ENCODE assay signal across 10 cellular contexts in genomic region chr13:46170687-46171086, GRCh38. TPM values are rescaled to one million over a fixed set of nuclear protein-coding genes. Genes with fewer than 3 reads are reported as not detected.
A peak's percentile ranks its signal among the peaks of the same experiment; 100 is the strongest.
DNase-seq lines count a peak whose midpoint lies in the region; ATAC-seq and TF ChIP-seq lines count a peak whose summit lies in the region.
"Had no signal": no experiment of that assay in that cellular context is flagged by ENCODE, and none has a peak within 500 bp of the region (broad histone marks: within the 10 kb centered on the region; RNA-seq: fewer than 3 reads in every experiment).

No MANE protein-coding gene starts in this region.

- intact Hi-C loops in left ventricle myocardium superior (cut with micrococcal nuclease), result no loop called here

- TF ChIP-seq EP300 in upper lobe of left lung (IDR thresholded peaks at IDR 0.05), result no peak

- H3K27me3 ChIP-seq in upper lobe of left lung, result no peaks in the 10 kb centered on the region

- no peak overlapping the region for H3K4me3 ChIP-seq in upper lobe of left lung

- TF ChIP-seq CTCF in upper lobe of left lung (IDR thresholded peaks at IDR 0.05), result no peak

- H3K27me3 Mint-ChIP-seq in T-helper 1 cell treated with Interleukin-12 subunit alpha and Interleukin-12 subunit beta and Interleukin-4 antibody, amounts not matched to agents 30 μg/mL and 1 μg/mL, for 36 hours (ENCODE audit: low read depth), result no peaks in the 10 kb centered on the region

- WGBS in upper lobe of left lung, 2 donors, result 25 to 33% methylated on average over 3 of the region's 3 CpGs

- peaks cover 7 to 43% (median 34%) of the 10 kb centered on the region in 4 donors for H3K4me1 ChIP-seq in upper lobe of left lung

- no peaks in the 10 kb centered on the region for H3K9me3 ChIP-seq in upper lobe of left lung

- peak in 5 of 6 experiments; percentile 7 to 50 (median 28) for DNase-seq in stimulated activated naive CD4-positive, alpha-beta T cell (lab: John Stamatoyannopoulos, UW)
- DNase-seq in stimulated activated naive CD4-positive, alpha-beta T cell treated with Interleukin-2 at 50 U/mL for 16 hours (lab: John Stamatoyannopoulos, UW), result no peak
- DNase-seq in left ventricle myocardium superior, result no peak
- no peak for DNase-seq in upper lobe of left lung
- no peak for DNase-seq in NCI-H345 treated with DMSO at 0.1 percent for 48 hours (lab: John Stamatoyannopoulos, UW; ENCODE audit: unreplicated experiment)
- DNase-seq: NCI-H82 had no signal

- H3K4me1 Mint-ChIP-seq in T-helper 1 cell treated with Interleukin-12 subunit alpha and Interleukin-12 subunit beta and Interleukin-4 antibody, amounts not matched to agents 30 μg/mL and 1 μg/mL, for 36 hours (ENCODE audit: low read depth), result peaks cover 93% of the 10 kb centered on the region

- no peak for TF ChIP-seq POLR2A in upper lobe of left lung (IDR thresholded peaks at IDR 0.05)

- peak overlapping the region; percentile 54 to 74 (median 62) for H3K27ac ChIP-seq in upper lobe of left lung
- H3K27ac ChIP-seq: C4-2B had no signal

- no peaks in the 10 kb centered on the region for H3K9me3 Mint-ChIP-seq in T-helper 1 cell treated with Interleukin-12 subunit alpha and Interleukin-12 subunit beta and Interleukin-4 antibody, amounts not matched to agents 30 μg/mL and 1 μg/mL, for 36 hours

- peak; percentile 71 for ATAC-seq in left ventricle myocardium superior
- peak in 1 of 2 donors; percentile 22 for ATAC-seq in upper lobe of left lung (ENCODE audit: low FRiP score in 2 of 2)
- ATAC-seq in HG03460 (IDR thresholded peaks at IDR 0.05; ENCODE audit: unreplicated experiment), result no peak
- no peak for ATAC-seq in HG03039 (IDR thresholded peaks at IDR 0.05; ENCODE audit: unreplicated experiment)

- peaks cover 64% of the 10 kb centered on the region for H3K36me3 Mint-ChIP-seq in T-helper 1 cell treated with Interleukin-12 subunit alpha and Interleukin-12 subunit beta and Interleukin-4 antibody, amounts not matched to agents 30 μg/mL and 1 μg/mL, for 36 hours (ENCODE audit: low read depth)

- no peaks in the 10 kb centered on the region for H3K36me3 ChIP-seq in upper lobe of left lung

- peak overlapping the region; percentile 97 for H3K27ac Mint-ChIP-seq in T-helper 1 cell treated with Interleukin-12 subunit alpha and Interleukin-12 subunit beta and Interleukin-4 antibody, amounts not matched to agents 30 μg/mL and 1 μg/mL, for 36 hours

- H3K4me3 Mint-ChIP-seq in T-helper 1 cell treated with Interleukin-12 subunit alpha and Interleukin-12 subunit beta and Interleukin-4 antibody, amounts not matched to agents 30 μg/mL and 1 μg/mL, for 36 hours, result peak overlapping the region; percentile 89

RNA-seq across cellular contexts. Expression of gene LCP1, which starts 11.3 kb away (rescaled TPM):
- total RNA-seq in left ventricle myocardium superior (22.9 TPM), upper lobe of left lung (100 to 1,000 TPM in 4 of 6 donors, 10 to 100 TPM in 2; 72.3 to 331 (median 129) TPM)

RNA-seq across cellular contexts. Expression of gene LRRC63, which starts 41.0 kb away (rescaled TPM):
- 0.17 TPM for total RNA-seq in left ventricle myocardium superior
- total RNA-seq in upper lobe of left lung, result 1 to 10 TPM in 2 of 6 donors, under 1 TPM in 3, not detected in 1; 0.33 to 3.1 (median 0.66) TPM

Comparison
In these comparisons a context has a peak if more than half of its experiments do, and no peak if none do; other contexts are left out.
1. DNase-seq: peak in stimulated activated naive CD4-positive, alpha-beta T cell (5 of 6); none in stimulated activated naive CD4-positive, alpha-beta T cell treated with Interleukin-2 at 50 U/mL for 16 hours (single experiment), left ventricle myocardium superior (single experiment), upper lobe of left lung (0 of 2) and NCI-H345 treated with DMSO at 0.1 percent for 48 hours (single experiment).